In the genomic region with DNA sequence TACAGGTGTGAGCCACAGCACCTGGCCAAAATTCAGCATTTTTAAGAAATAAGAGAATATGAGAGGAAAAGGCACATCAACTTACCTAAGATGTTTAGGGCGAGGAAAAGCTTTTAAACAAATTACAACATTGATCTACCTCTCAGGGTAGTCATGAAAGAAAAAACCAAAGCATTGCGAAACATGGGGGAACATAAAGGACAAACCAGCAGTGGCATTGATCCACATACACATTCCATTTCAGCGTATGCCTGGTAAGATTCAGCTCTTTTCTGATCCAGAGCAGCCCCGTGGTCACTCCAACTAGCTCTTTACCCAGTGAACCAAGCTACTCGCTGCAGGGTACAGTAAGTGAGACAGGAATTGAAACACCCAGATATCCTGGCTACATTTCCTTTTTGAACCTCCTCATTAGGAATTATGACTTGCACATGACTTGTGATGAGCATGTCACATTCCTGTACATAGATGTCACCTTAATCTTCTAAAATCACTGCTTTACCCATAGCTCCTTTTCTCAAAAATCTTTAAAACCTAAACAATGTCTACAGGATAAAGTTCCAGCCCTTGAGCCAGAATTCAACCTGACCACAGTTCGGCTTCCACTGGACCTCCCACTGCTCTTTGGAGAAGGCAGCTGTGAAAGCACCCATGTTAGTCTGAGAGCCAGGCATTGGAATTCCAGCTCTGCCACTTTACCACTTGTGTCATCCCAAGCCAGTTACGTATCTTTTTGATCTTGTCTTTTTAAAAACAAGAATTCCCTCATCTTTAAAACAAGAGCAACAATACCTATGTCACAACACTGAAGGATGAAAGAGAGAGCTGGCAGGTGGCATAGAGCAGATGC, we compare ENCODE assay signal across 12 cellular contexts. TPM values are rescaled to one million over a fixed set of nuclear protein-coding genes. Genes with fewer than 3 reads are reported as not detected.
DNase-seq lines count a peak whose midpoint lies in the region; ATAC-seq, FAIRE-seq and TF ChIP-seq lines count a peak whose summit lies in the region.
"Had no signal": no experiment of that assay in that cellular context is flagged by ENCODE, and none has a peak within 500 bp of the region (broad histone marks: within the 10 kb centered on the region; RNA-seq: fewer than 3 reads in every experiment).

No MANE protein-coding gene starts in this region.

- H3K4me2 ChIP-seq in astrocyte (ENCODE audit: low read length) = peak overlapping the region; percentile 26

- H3K4me1 Mint-ChIP-seq in astrocyte (ENCODE audit: low read depth, unreplicated experiment) = peaks cover 52% of the 10 kb centered on the region
- H3K4me1 Mint-ChIP-seq: stimulated activated memory B cell treated with anti-CD40 and anti-IgM and Interleukin-4, amounts not matched to agents 10 μg/mL and 1 μg/mL and 100 μg/mL, for 72 hours had no signal

- no peak for TF ChIP-seq CTCF in HFF-Myc (IDR thresholded peaks at IDR 0.05; ENCODE audit: low read depth, low read length, missing control alignments)
- TF ChIP-seq CTCF in astrocyte (IDR thresholded peaks at IDR 0.05; ENCODE audit: insufficient read depth, low read depth, low read length) = no peak
- no peak for TF ChIP-seq CTCF in fibroblast of villous mesenchyme (IDR thresholded peaks at IDR 0.05; ENCODE audit: insufficient read depth, low read depth, low read length)

- no peak for DNase-seq in HFF-Myc (ENCODE audit: extremely low read depth, low read depth)
- peak; percentile 64 for DNase-seq in astrocyte (ENCODE audit: low read depth)
- peak; percentile 67 for DNase-seq in fibroblast of villous mesenchyme (ENCODE audit: low read depth)
- no peak for DNase-seq in COLO668 (lab: John Stamatoyannopoulos, UW; ENCODE audit: unreplicated experiment)
- no peak for DNase-seq in cerebellum (ENCODE audit: low spot score)
- no peak for DNase-seq in GDM1 (lab: John Stamatoyannopoulos, UW)
- DNase-seq: activated T-cell treated with anti-CD3 and anti-CD28 coated beads, Interleukin-2, amount 50 U/mL, for 48 hours; central memory CD4-positive, alpha-beta T cell; WERI-Rb-1 had no signal

- ATAC-seq in HG03108 (IDR thresholded peaks at IDR 0.05; ENCODE audit: unreplicated experiment) = no peak
- ATAC-seq: stimulated activated memory B cell treated with anti-CD40 and anti-IgM and Interleukin-4, amounts not matched to agents 10 μg/mL and 1 μg/mL and 100 μg/mL, for 72 hours had no signal

- peak; percentile 71 for FAIRE-seq in astrocyte (lab: Jason Lieb, UNC)

- H3K27me3 Mint-ChIP-seq in astrocyte (ENCODE audit: low read depth, unreplicated experiment) = no peaks in the 10 kb centered on the region

- H3K36me3 ChIP-seq in astrocyte (ENCODE audit: insufficient read depth, low read length) (no peaks in the 10 kb centered on the region), stomach smooth muscle (ENCODE audit: control insufficient read depth in 2 of 2, insufficient read depth in 2 of 2, low read length in 2 of 2) (no peaks in the 10 kb centered on the region)
- H3K36me3 ChIP-seq: WERI-Rb-1 had no signal

- no peaks in the 10 kb centered on the region for H3K36me3 Mint-ChIP-seq in astrocyte (ENCODE audit: low read depth, unreplicated experiment)
- H3K36me3 Mint-ChIP-seq: stimulated activated memory B cell treated with anti-CD40 and anti-IgM and Interleukin-4, amounts not matched to agents 10 μg/mL and 1 μg/mL and 100 μg/mL, for 72 hours had no signal

- no peaks in the 10 kb centered on the region for H3K9me3 Mint-ChIP-seq in astrocyte (ENCODE audit: unreplicated experiment)
- H3K9me3 Mint-ChIP-seq: stimulated activated memory B cell treated with anti-CD40 and anti-IgM and Interleukin-4, amounts not matched to agents 10 μg/mL and 1 μg/mL and 100 μg/mL, for 72 hours had no signal

- H3K4me3 Mint-ChIP-seq in astrocyte (ENCODE audit: unreplicated experiment) = peak overlapping the region; percentile 79
- H3K4me3 Mint-ChIP-seq: stimulated activated memory B cell treated with anti-CD40 and anti-IgM and Interleukin-4, amounts not matched to agents 10 μg/mL and 1 μg/mL and 100 μg/mL, for 72 hours had no signal

- H4K20me1 ChIP-seq in astrocyte (ENCODE audit: insufficient read depth, low read length) = peaks cover 6% of the 10 kb centered on the region

- H3K4me3 ChIP-seq in HFF-Myc (replicated peaks; ENCODE audit: low read depth, low read length) = peak overlapping the region; percentile 71
- H3K4me3 ChIP-seq in astrocyte (ENCODE audit: insufficient read depth, low read depth, low read length) = no peak overlapping the region
- H3K4me3 ChIP-seq in fibroblast of villous mesenchyme (ENCODE audit: low read depth, low read length) = peak overlapping the region; percentile 29
- no peak overlapping the region for H3K4me3 ChIP-seq in stomach smooth muscle (ENCODE audit: low read length in 2 of 2)

- H3K27me3 ChIP-seq in astrocyte (ENCODE audit: insufficient read depth, low read length) (no peaks in the 10 kb centered on the region), stomach smooth muscle (ENCODE audit: control insufficient read depth in 1 of 2, insufficient read depth in 2 of 2, low read length in 2 of 2) (no peaks in the 10 kb centered on the region)

- H3K4me1 ChIP-seq in astrocyte (ENCODE audit: insufficient read depth, low read length) (peaks cover 43% of the 10 kb centered on the region), stomach smooth muscle (ENCODE audit: control insufficient read depth, insufficient read depth, low read length) (peaks cover 6% of the 10 kb centered on the region)

- H3K27ac ChIP-seq in astrocyte (ENCODE audit: low read depth, low read length) (no peak overlapping the region), stomach smooth muscle (ENCODE audit: low read length) (peak overlapping the region; percentile 49)
- H3K27ac ChIP-seq: WERI-Rb-1 had no signal

- H3K9me3 ChIP-seq in astrocyte (ENCODE audit: insufficient read depth, low read depth, low read length) (no peaks in the 10 kb centered on the region), stomach smooth muscle (ENCODE audit: control insufficient read depth in 2 of 2, low read length in 2 of 2) (no peaks in the 10 kb centered on the region)

- peaks cover 56% of the 10 kb centered on the region for H3K79me2 ChIP-seq in astrocyte (ENCODE audit: insufficient read depth, low read length)

- H2AFZ ChIP-seq in astrocyte (ENCODE audit: low read depth, low read length) = no peak overlapping the region

- H3K9ac ChIP-seq in astrocyte (ENCODE audit: low read length) = no peak overlapping the region
- no peak overlapping the region for H3K9ac ChIP-seq in stomach smooth muscle (ENCODE audit: low read length in 2 of 2)

- peak overlapping the region; percentile 58 for H3K27ac Mint-ChIP-seq in astrocyte (ENCODE audit: unreplicated experiment)
- H3K27ac Mint-ChIP-seq: stimulated activated memory B cell treated with anti-CD40 and anti-IgM and Interleukin-4, amounts not matched to agents 10 μg/mL and 1 μg/mL and 100 μg/mL, for 72 hours had no signal

RNA-seq across cellular contexts. Expression of gene AKIP1, which starts 42.9 kb away (rescaled TPM):
- total RNA-seq in astrocyte (48.2 and 51.4 TPM in 2 replicates), fibroblast of villous mesenchyme (59.6 and 74.3 TPM in 2 replicates), cerebellum (18.6 TPM)

Comparison
In these comparisons a context has a peak if more than half of its experiments do, and no peak if none do; other contexts are left out.
1. DNase-seq: peak in astrocyte (single experiment) and fibroblast of villous mesenchyme (single experiment); none in HFF-Myc (single experiment), COLO668 (single experiment), cerebellum (single experiment) and GDM1 (single experiment).
2. H3K4me3 ChIP-seq: peak in HFF-Myc (single experiment) and fibroblast of villous mesenchyme (single experiment); none in astrocyte (single experiment) and stomach smooth muscle (0 of 2).